Comparison of ENCODE assay signal across 24 cellular contexts in the genomic region with DNA sequence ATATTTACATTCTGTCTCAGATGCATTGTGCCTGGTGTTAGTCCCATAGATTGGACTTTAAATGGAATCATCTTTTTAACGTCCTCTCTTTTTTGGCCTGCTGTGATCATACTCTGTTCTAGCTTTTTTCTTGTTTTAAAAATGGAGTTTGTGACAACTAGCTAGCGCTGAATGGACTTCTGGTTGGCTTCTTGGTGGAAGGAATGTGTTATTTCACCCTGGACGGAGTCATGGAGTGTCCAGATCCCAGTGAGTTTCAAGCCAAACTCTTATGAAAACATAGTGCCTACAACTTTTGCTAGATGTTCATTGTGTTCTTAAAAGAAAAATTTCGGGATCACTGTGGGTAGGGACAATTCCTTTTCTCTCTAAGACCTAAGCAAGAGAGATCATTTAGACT.
DNase-seq lines count a peak whose midpoint lies in the region; ATAC-seq, FAIRE-seq and TF ChIP-seq lines count a peak whose summit lies in the region.
"Had no signal": no experiment of that assay in that cellular context is flagged by ENCODE, and none has a peak within 500 bp of the region (broad histone marks: within the 10 kb centered on the region; RNA-seq: fewer than 3 reads in every experiment).

No MANE protein-coding gene starts in this region.

- intact Hi-C loops in tibial artery (cut with DNase I; ENCODE audit: low total_unique reads) = no loop called here

- H3K27me3 Mint-ChIP-seq in glutamatergic neuron (ENCODE audit: unreplicated experiment) = no peaks in the 10 kb centered on the region
- H3K27me3 Mint-ChIP-seq: CD4-positive, CD25-positive, alpha-beta regulatory T cell; central memory CD8-positive, alpha-beta T cell; effector memory CD8-positive, alpha-beta T cell had no signal

- no peaks in the 10 kb centered on the region for H3K27me3 ChIP-seq in tibial artery
- H3K27me3 ChIP-seq: adrenal gland, gastrocnemius medialis, vagina had no signal

- no peak overlapping the region for H3K27ac Mint-ChIP-seq in glutamatergic neuron (ENCODE audit: unreplicated experiment)
- H3K27ac Mint-ChIP-seq in activated naive CD4-positive, alpha-beta T cell treated with anti-CD3 and anti-CD28 coated beads, Interleukin-2, amount 50 U/mL, for 72 hours = no peak overlapping the region
- H3K27ac Mint-ChIP-seq: CD4-positive, CD25-positive, alpha-beta regulatory T cell; effector memory CD8-positive, alpha-beta T cell had no signal

- H3K4me3 Mint-ChIP-seq in glutamatergic neuron (ENCODE audit: unreplicated experiment) = no peak overlapping the region
- H3K4me3 Mint-ChIP-seq: CD4-positive, CD25-positive, alpha-beta regulatory T cell; central memory CD8-positive, alpha-beta T cell; effector memory CD8-positive, alpha-beta T cell had no signal

- no peaks in the 10 kb centered on the region for H3K9me3 ChIP-seq in tibial artery
- H3K9me3 ChIP-seq: adrenal gland, gastrocnemius medialis, mucosa of descending colon, vagina had no signal

- H3K27ac ChIP-seq in tibial artery = no peak overlapping the region
- H3K27ac ChIP-seq: adrenal gland, vagina had no signal

- H3K36me3 ChIP-seq in tibial artery = no peaks in the 10 kb centered on the region
- H3K36me3 ChIP-seq: adrenal gland, gastrocnemius medialis, vagina had no signal

- in situ Hi-C loops in astrocyte of the spinal cord (cut with HindIII; ENCODE audit: low sequenced_read_pairs) = no loop called here

- DNase-seq in GM12891 (ENCODE audit: insufficient read length, low spot score) (no peak), astrocyte of the spinal cord (ENCODE audit: low read depth, low spot score) (no peak), glutamatergic neuron (no peak), tibial artery (no peak), NCI-H2107 treated with DMSO at 0.1 percent for 48 hours (lab: John Stamatoyannopoulos, UW; ENCODE audit: unreplicated experiment) (no peak), cerebellar nuclear complex (lab: John Stamatoyannopoulos, UW) (no peak)
- DNase-seq in activated naive CD4-positive, alpha-beta T cell treated with anti-CD3 and anti-CD28 coated beads, Interleukin-2, amount 50 U/mL, for 72 hours (ENCODE audit: low spot score in 2 of 2) = no peak
- DNase-seq: activated CD4-positive, alpha-beta T cell treated with anti-CD3 and anti-CD28 coated beads for 4 hours; activated CD8-positive, alpha-beta memory T cell treated with anti-CD3 and anti-CD28 coated beads, Interleukin-2, amount 50 U/mL, for 4 hours; activated effector memory CD4-positive, alpha-beta T cell treated with Interleukin-2 at 50 U/mL for 16 hours; adrenal gland; CD4-positive, CD25-positive, alpha-beta regulatory T cell; DMS153; effector memory CD8-positive, alpha-beta T cell; gastrocnemius medialis; left colon; mucosa of descending colon; NCI-H1417; NCI-H774; nucleus accumbens had no signal

- no peak overlapping the region for H3K4me3 ChIP-seq in astrocyte of the spinal cord (ENCODE audit: low read depth, low read length)
- H3K4me3 ChIP-seq in tibial artery = no peak overlapping the region
- H3K4me3 ChIP-seq: adrenal gland, gastrocnemius medialis, mucosa of descending colon, vagina had no signal

- FAIRE-seq in GM12891 (lab: Jason Lieb, UNC) = peak; percentile 28
- FAIRE-seq: GM12892, RCC 7860 had no signal

- peak; percentile 16 for TF ChIP-seq CTCF in astrocyte of the spinal cord (IDR thresholded peaks at IDR 0.05; ENCODE audit: low read depth, low read length)
- peak; percentile 39 for TF ChIP-seq CTCF in glutamatergic neuron (IDR thresholded peaks at IDR 0.05; ENCODE audit: partially characterized antibody, unreplicated experiment)
- TF ChIP-seq CTCF in tibial artery (IDR thresholded peaks at IDR 0.05) = peak; percentile 24

- no peak for ATAC-seq in activated naive CD4-positive, alpha-beta T cell treated with anti-CD3 and anti-CD28 coated beads, Interleukin-2, amount 50 U/mL, for 72 hours
- ATAC-seq: effector memory CD8-positive, alpha-beta T cell; gastrocnemius medialis; left colon; mucosa of descending colon had no signal

- no peaks in the 10 kb centered on the region for H3K36me3 Mint-ChIP-seq in glutamatergic neuron (ENCODE audit: unreplicated experiment)
- H3K36me3 Mint-ChIP-seq in activated naive CD4-positive, alpha-beta T cell treated with anti-CD3 and anti-CD28 coated beads, Interleukin-2, amount 50 U/mL, for 72 hours = peaks cover 0 to 7% of the 10 kb centered on the region in 2 donors

- H3K9me3 Mint-ChIP-seq in glutamatergic neuron (ENCODE audit: unreplicated experiment) = peaks cover 9% of the 10 kb centered on the region
- no peaks in the 10 kb centered on the region for H3K9me3 Mint-ChIP-seq in activated naive CD4-positive, alpha-beta T cell treated with anti-CD3 and anti-CD28 coated beads, Interleukin-2, amount 50 U/mL, for 72 hours
- H3K9me3 Mint-ChIP-seq: central memory CD8-positive, alpha-beta T cell; effector memory CD8-positive, alpha-beta T cell had no signal

- no peak for TF ChIP-seq POLR2A in GM12891 (IDR thresholded peaks at IDR 0.05; ENCODE audit: low read depth, low read length)

- H3K4me1 Mint-ChIP-seq in glutamatergic neuron (ENCODE audit: low read depth, unreplicated experiment) = peaks cover 19% of the 10 kb centered on the region

- peaks cover 0 to 25% (median 4%) of the 10 kb centered on the region in 4 donors for H3K4me1 ChIP-seq in tibial artery

TF ChIP-seq in GM12891, 5 proteins besides CTCF, POLR2A, EP300 and RAD21:
- TF ChIP-seq POU2F2 (IDR thresholded peaks at IDR 0.05; ENCODE audit: low read depth, low read length) (no peak), PAX5 (IDR thresholded peaks at IDR 0.05; ENCODE audit: insufficient read depth, low read length, severe bottlenecking) (no peak), TAF1 (IDR thresholded peaks at IDR 0.05; ENCODE audit: low read depth, low read length) (no peak), POLR2AphosphoS5 (IDR thresholded peaks at IDR 0.05; ENCODE audit: low read depth, low read length) (no peak), SPI1 (IDR thresholded peaks at IDR 0.05; ENCODE audit: low read depth, low read length) (no peak)
